Comparison of ENCODE assay signal across 2 cellular contexts in genomic region chr5:141332571-141332970, GRCh38. TPM values are rescaled to one million over a fixed set of nuclear protein-coding genes. Genes with fewer than 3 reads are reported as not detected.
"Had no signal": no experiment of that assay in that cellular context is flagged by ENCODE, and none has a peak within 500 bp of the region (broad histone marks: within the 10 kb centered on the region; RNA-seq: fewer than 3 reads in every experiment).

No MANE protein-coding gene starts in this region.

RNA-seq across cellular contexts. Expression of gene PCDHGA1, which starts 2.3 kb away (rescaled TPM):
- polyA plus RNA-seq: IgD-negative memory B cell had no signal

RNA-seq across cellular contexts. Expression of gene PCDHGA2, which starts 6.0 kb away (rescaled TPM):
- polyA plus RNA-seq: IgD-negative memory B cell had no signal

RNA-seq across cellular contexts. Expression of gene PCDHGA3, which starts 11.1 kb away (rescaled TPM):
- total RNA-seq: HepG2 had no signal
